ENCODE assay signal across 12 cellular contexts in the genomic region with DNA sequence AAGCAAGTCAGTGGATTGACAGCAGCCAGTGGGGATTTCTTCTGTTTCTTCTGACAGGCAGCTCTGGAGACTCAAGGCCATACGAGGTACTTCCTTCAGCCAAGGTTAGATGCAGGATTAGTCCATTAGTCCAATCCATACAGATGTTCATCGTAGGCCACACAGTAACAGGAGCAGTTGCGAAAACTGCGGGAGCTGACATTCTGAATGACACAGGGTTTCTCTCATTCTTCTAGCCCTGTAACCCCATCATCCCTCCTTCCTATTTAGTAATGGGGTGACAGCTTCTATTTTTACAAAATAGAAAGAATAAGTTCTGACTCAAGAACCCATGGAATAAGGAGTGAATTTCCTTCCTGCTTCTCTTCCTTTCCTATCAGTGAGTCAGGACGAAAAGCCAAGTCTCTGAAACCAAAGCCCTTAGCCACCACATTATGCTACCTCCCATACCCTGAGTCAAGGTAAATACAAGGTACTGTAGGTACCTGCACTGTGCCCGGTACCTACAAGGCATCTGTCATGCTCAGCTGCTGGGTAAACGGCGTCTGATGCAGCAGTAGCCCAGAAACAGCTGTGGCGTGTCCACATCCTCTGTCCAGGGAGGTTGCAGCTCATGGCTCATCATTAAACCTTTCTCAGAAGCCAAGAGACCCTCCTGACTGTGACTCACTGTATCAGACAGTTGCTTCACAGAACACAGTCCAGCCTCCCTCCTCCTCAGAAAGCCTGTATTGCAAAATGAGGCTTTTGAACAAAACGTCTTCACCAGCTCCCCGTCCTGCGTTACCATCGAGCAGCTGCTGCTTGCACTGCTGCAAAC.
DNase-seq lines count a peak whose midpoint lies in the region; ATAC-seq, FAIRE-seq and TF ChIP-seq lines count a peak whose summit lies in the region.
"Had no signal": no experiment of that assay in that cellular context is flagged by ENCODE, and none has a peak within 500 bp of the region (broad histone marks: within the 10 kb centered on the region; RNA-seq: fewer than 3 reads in every experiment).

No MANE protein-coding gene starts in this region.

- no peaks in the 10 kb centered on the region for H3K36me3 ChIP-seq in pancreas

- 50 to 61% methylated on average over 13 of the region's 13 CpGs for WGBS in pancreas, 2 donors

- peak in 3 of 4 donors; percentile 58 to 66 (median 64) for ATAC-seq in pancreas
- ATAC-seq: stimulated activated naive CD8-positive, alpha-beta T cell treated with anti-CD3 and anti-CD28 coated beads, Interleukin-15, Interleukin-2, amounts not matched to agents 100 U/mL and 50 U/mL, for 24 hours had no signal

- CTCF ChIA-PET in GM10248 (lab: Yijun Ruan, JAX) = interaction anchor here (1.1 kb wide), 1 partner anchor 14 kb away, joined by 3 read pairs; no protein-coding TSS in a partner anchor

- no peaks in the 10 kb centered on the region for H3K4me1 ChIP-seq in pancreas

- POLR2A ChIA-PET in GM10248 (lab: Yijun Ruan, JAX) = no interaction called here

- TF ChIP-seq CTCF in pancreas (IDR thresholded peaks at IDR 0.05) (no peak), GM10248 (IDR thresholded peaks at IDR 0.05; ENCODE audit: control extremely low read depth, extremely low read depth, low read depth, missing control alignments) (no peak)

- no peak overlapping the region for H3K27ac ChIP-seq in pancreas

- H3K4me3 ChIP-seq in pancreas = no peak overlapping the region

- FAIRE-seq in pancreas (lab: Jason Lieb, UNC) = no peak
- FAIRE-seq: G401.6 had no signal

- DNase-seq in CD1c-positive myeloid dendritic cell (ENCODE audit: extremely low spot score) (peak; percentile 53), NOMO-1 (lab: John Stamatoyannopoulos, UW; ENCODE audit: unreplicated experiment in 2 of 2) (peak; percentile 58 to 93), fibroblast of peridontal ligament (ENCODE audit: extremely low read depth) (peak; percentile 75), pancreas (peak in 1 of 6 donors; percentile 28), NCI-H1417 (lab: John Stamatoyannopoulos, UW) (no peak), GM10248 (ENCODE audit: extremely low spot score) (no peak), NCI-H128 (lab: John Stamatoyannopoulos, UW; ENCODE audit: unreplicated experiment) (no peak)
- no peak for DNase-seq in effector CD4-positive, alpha-beta T cell
- DNase-seq: NCI-H2107; stimulated activated CD4-positive, alpha-beta T cell treated with anti-CD3 and anti-CD28 coated beads, Interleukin-12 subunit alpha, Interleukin-12 subunit beta, amount 100 ng/mL, for 4 hours; stimulated activated naive CD8-positive, alpha-beta T cell treated with anti-CD3 and anti-CD28 coated beads, Interleukin-15, Interleukin-2, amounts not matched to agents 100 U/mL and 50 U/mL, for 24 hours had no signal

- H3K27me3 ChIP-seq in pancreas = no peaks in the 10 kb centered on the region

- intact Hi-C loops in pancreas (cut with DNase I) = loop anchor here in 1 of 3 donors (10.0 kb wide), 1 partner anchor 254 kb away; no protein-coding TSS in a partner anchor

- no peaks in the 10 kb centered on the region for H3K9me3 ChIP-seq in pancreas

Comparison
In these comparisons a context has a peak if more than half of its experiments do, and no peak if none do; other contexts are left out.
1. DNase-seq: peak in CD1c-positive myeloid dendritic cell (single experiment), NOMO-1 (2 of 2) and fibroblast of peridontal ligament (single experiment); none in effector CD4-positive, alpha-beta T cell (single experiment), NCI-H1417 (0 of 3), GM10248 (single experiment) and NCI-H128 (single experiment).